ENCODE assay signal across 8 cellular contexts in genomic region chrX:100829730-100830129, GRCh38. TPM values are rescaled to one million over a fixed set of nuclear protein-coding genes. Genes with fewer than 3 reads are reported as not detected.
A peak's percentile ranks its signal among the peaks of the same experiment; 100 is the strongest.
DNase-seq lines count a peak whose midpoint lies in the region; ATAC-seq and TF ChIP-seq lines count a peak whose summit lies in the region.
"Had no signal": no experiment of that assay in that cellular context is flagged by ENCODE, and none has a peak within 500 bp of the region (broad histone marks: within the 10 kb centered on the region; RNA-seq: fewer than 3 reads in every experiment).

No MANE protein-coding gene starts in this region.

- H3K27me3 ChIP-seq in colonic mucosa = no peaks in the 10 kb centered on the region

- H3K4me1 ChIP-seq in colonic mucosa = no peaks in the 10 kb centered on the region

- TF ChIP-seq CTCF in colonic mucosa (IDR thresholded peaks at IDR 0.05) = no peak

- H3K9ac ChIP-seq in colonic mucosa (ENCODE audit: low read depth in 2 of 2, low read length in 2 of 2) = no peak overlapping the region

- no peak overlapping the region for H3K27ac ChIP-seq in colonic mucosa

- peaks cover 24% of the 10 kb centered on the region for H3K4me1 Mint-ChIP-seq in activated CD4-positive, alpha-beta T cell treated with anti-CD3 and anti-CD28 coated beads, Interleukin-2, amount 10 ng/mL, durations not matched to agents 24 days and 14 days

- H3K27ac Mint-ChIP-seq in activated CD4-positive, alpha-beta T cell treated with anti-CD3 and anti-CD28 coated beads, Interleukin-2, amount 10 ng/mL, durations not matched to agents 24 days and 14 days = peak overlapping the region; percentile 97

- peak; percentile 66 for DNase-seq in activated CD4-positive, alpha-beta T cell treated with anti-CD3 and anti-CD28 coated beads, Interleukin-2, amount 10 ng/mL, durations not matched to agents 24 days and 14 days
- DNase-seq in skeletal muscle cell (ENCODE audit: low read depth) (peak; percentile 5), colonic mucosa (no peak), epidermal melanocyte (ENCODE audit: insufficient read length, low spot score) (no peak), H4 (ENCODE audit: low spot score) (no peak)

- ATAC-seq in GM19324 (IDR thresholded peaks at IDR 0.05; ENCODE audit: low FRiP score, unreplicated experiment) = peak; percentile 43
- ATAC-seq in HG03064 (IDR thresholded peaks at IDR 0.05; ENCODE audit: low read depth, unreplicated experiment) = peak; percentile 83
- ATAC-seq: Panc1 had no signal

- intact Hi-C loops in activated CD4-positive, alpha-beta T cell treated with anti-CD3 and anti-CD28 coated beads, Interleukin-2, amount 10 ng/mL, durations not matched to agents 24 days and 14 days (cut with micrococcal nuclease) = loop anchor here (1.0 to 10.0 kb wide), 6 partner anchors 9 to 578 kb away; partner anchors contain the start of genes CSTF2, GLA, HNRNPH2 and TRMT2B
- intact Hi-C loops in colonic mucosa (cut with DNase I) = no loop called here

- no peaks in the 10 kb centered on the region for H3K9me3 Mint-ChIP-seq in activated CD4-positive, alpha-beta T cell treated with anti-CD3 and anti-CD28 coated beads, Interleukin-2, amount 10 ng/mL, durations not matched to agents 24 days and 14 days

- H3K27me3 Mint-ChIP-seq in activated CD4-positive, alpha-beta T cell treated with anti-CD3 and anti-CD28 coated beads, Interleukin-2, amount 10 ng/mL, durations not matched to agents 24 days and 14 days = no peaks in the 10 kb centered on the region

- H3K36me3 Mint-ChIP-seq in activated CD4-positive, alpha-beta T cell treated with anti-CD3 and anti-CD28 coated beads, Interleukin-2, amount 10 ng/mL, durations not matched to agents 24 days and 14 days (ENCODE audit: low read depth) = peaks cover 63% of the 10 kb centered on the region

- peak overlapping the region; percentile 81 for H3K4me3 Mint-ChIP-seq in activated CD4-positive, alpha-beta T cell treated with anti-CD3 and anti-CD28 coated beads, Interleukin-2, amount 10 ng/mL, durations not matched to agents 24 days and 14 days

- H3K36me3 ChIP-seq in colonic mucosa = peaks cover 4% of the 10 kb centered on the region

- H3K4me3 ChIP-seq in skeletal muscle cell (ENCODE audit: low read depth, low read length) = no peak overlapping the region
- no peak overlapping the region for H3K4me3 ChIP-seq in colonic mucosa

- H3K9me3 ChIP-seq in colonic mucosa = no peaks in the 10 kb centered on the region

RNA-seq across cellular contexts. Expression of gene CSTF2, which starts 9.5 kb away (rescaled TPM):
- 71.4 and 73.6 TPM in 2 replicates for total RNA-seq in activated CD4-positive, alpha-beta T cell treated with anti-CD3 and anti-CD28 coated beads, Interleukin-2, amount 10 ng/mL, durations not matched to agents 24 days and 14 days
- total RNA-seq in colonic mucosa = 10 to 100 TPM; 21.8 to 32.2 TPM
- 26.1 and 28.7 TPM in 2 replicates for total RNA-seq in H4 (2014; rRNA removed; shearing (Covaris generic))

RNA-seq across cellular contexts. Expression of gene NOX1, which starts 44.4 kb away (rescaled TPM):
- total RNA-seq in activated CD4-positive, alpha-beta T cell treated with anti-CD3 and anti-CD28 coated beads, Interleukin-2, amount 10 ng/mL, durations not matched to agents 24 days and 14 days = not detected in 2 replicates
- 100 to 1,000 TPM in 1 of 2 donors, 10 to 100 TPM in 1; 84.6 to 128 TPM for total RNA-seq in colonic mucosa
- not detected in 2 replicates for total RNA-seq in H4 (2014; rRNA removed; shearing (Covaris generic))

Comparison
In these comparisons a context has a peak if more than half of its experiments do, and no peak if none do; other contexts are left out.
1. DNase-seq: peak in activated CD4-positive, alpha-beta T cell treated with anti-CD3 and anti-CD28 coated beads, Interleukin-2, amount 10 ng/mL, durations not matched to agents 24 days and 14 days (single experiment) and skeletal muscle cell (single experiment); none in colonic mucosa (single experiment), epidermal melanocyte (single experiment) and H4 (single experiment).
2. RNA of gene NOX1, which starts 44.4 kb away (total RNA-seq): 84.6 to 128 TPM in colonic mucosa; not detected in activated CD4-positive, alpha-beta T cell treated with anti-CD3 and anti-CD28 coated beads, Interleukin-2, amount 10 ng/mL, durations not matched to agents 24 days and 14 days and not detected in H4; every median in the first group is over 10 times any median in the second.